8 cellular contexts compared by ENCODE assay signal in the genomic region with DNA sequence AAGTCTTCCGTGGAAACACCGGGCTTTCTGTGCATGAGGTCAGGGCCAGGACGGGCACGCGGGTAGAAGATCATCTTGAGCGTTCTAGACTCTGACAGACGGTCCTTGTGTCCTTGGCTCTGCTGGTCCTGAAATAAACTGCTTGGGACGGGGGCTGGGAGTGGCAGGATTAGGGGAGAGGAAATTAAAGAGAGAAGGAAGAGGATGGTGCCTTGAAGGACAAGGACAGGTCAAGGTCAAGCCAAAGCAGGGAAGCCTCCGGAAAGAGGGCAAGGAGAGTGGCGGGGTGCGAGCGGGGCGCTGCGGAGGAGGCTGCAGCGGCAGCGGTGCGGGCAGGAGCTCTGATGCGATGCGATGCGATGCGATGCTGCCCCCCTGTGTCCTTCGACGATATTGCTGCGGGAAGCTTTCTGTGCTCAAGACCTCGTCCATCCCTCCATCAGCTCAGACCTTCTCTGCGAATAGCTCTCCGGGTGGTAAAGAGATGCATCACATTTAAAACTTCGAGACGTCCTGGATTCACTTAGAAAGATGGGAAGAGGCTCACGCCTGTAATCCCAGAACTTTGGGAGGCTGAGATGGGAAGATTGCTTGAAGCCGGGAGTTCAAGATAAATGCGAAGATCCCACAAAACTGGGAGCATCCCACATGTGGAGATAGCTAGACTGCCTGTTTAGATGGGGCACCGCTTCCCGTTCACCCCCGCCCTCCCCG.
DNase-seq lines count a peak whose midpoint lies in the region; ATAC-seq and TF ChIP-seq lines count a peak whose summit lies in the region.

No MANE protein-coding gene starts in this region.

- intact Hi-C loops in heart left ventricle (cut with DNase I) = no loop called here

- H3K9me3 ChIP-seq in heart left ventricle = no peaks in the 10 kb centered on the region

- H3K4me3 Mint-ChIP-seq in activated T-cell treated with anti-CD3 and anti-CD28 coated beads, Interleukin-2, amount 50 U/mL, for 4 hours = no peak overlapping the region

- no peak overlapping the region for H3K4me3 ChIP-seq in heart left ventricle

- TF ChIP-seq CTCF in heart left ventricle (IDR thresholded peaks at IDR 0.05) = peak in 10 of 12 donors; percentile 26 to 59 (median 52)

- no peaks in the 10 kb centered on the region for H3K4me1 ChIP-seq in heart left ventricle

- WGBS in heart left ventricle, 4 donors = 10 to 14% (median 13%) methylated on average over 36 of the region's 36 CpGs

- H3K27ac ChIP-seq in heart left ventricle = no peak overlapping the region

- H3K27me3 ChIP-seq in heart left ventricle = peaks cover 0 to 66% (median 11%) of the 10 kb centered on the region in 9 donors

- DNase-seq in NCI-H1436 (lab: John Stamatoyannopoulos, UW) = peak; percentile 44
- no peak for DNase-seq in NCI-H1436 treated with DMSO at 0.1 percent for 48 hours (lab: John Stamatoyannopoulos, UW)
- DNase-seq in NCI-H2196 (lab: John Stamatoyannopoulos, UW; ENCODE audit: unreplicated experiment) = peak; percentile 76
- DNase-seq in activated T-cell treated with anti-CD3 and anti-CD28 coated beads, Interleukin-2, amount 50 U/mL, for 4 hours = no peak
- DNase-seq in heart left ventricle = no peak
- DNase-seq in retina = peak; percentile 90

- H3K4me1 Mint-ChIP-seq in activated T-cell treated with anti-CD3 and anti-CD28 coated beads, Interleukin-2, amount 50 U/mL, for 4 hours (ENCODE audit: low read depth) = no peaks in the 10 kb centered on the region

- ATAC-seq in HG02870 (IDR thresholded peaks at IDR 0.05; ENCODE audit: unreplicated experiment) = peak; percentile 65
- peak; percentile 61 to 69 for ATAC-seq in activated T-cell treated with anti-CD3 and anti-CD28 coated beads, Interleukin-2, amount 50 U/mL, for 4 hours
- peak in 1 of 4 donors; percentile 50 for ATAC-seq in heart left ventricle
- ATAC-seq in GM18873 (IDR thresholded peaks at IDR 0.05; ENCODE audit: low FRiP score, unreplicated experiment) = no peak

- no peaks in the 10 kb centered on the region for H3K36me3 Mint-ChIP-seq in activated T-cell treated with anti-CD3 and anti-CD28 coated beads, Interleukin-2, amount 50 U/mL, for 4 hours (ENCODE audit: insufficient read depth)

- no peak for TF ChIP-seq POLR2A in heart left ventricle (IDR thresholded peaks at IDR 0.05)

- H3K27me3 Mint-ChIP-seq in activated T-cell treated with anti-CD3 and anti-CD28 coated beads, Interleukin-2, amount 50 U/mL, for 4 hours (ENCODE audit: low read depth) = peaks cover 10% of the 10 kb centered on the region

- no peaks in the 10 kb centered on the region for H3K9me3 Mint-ChIP-seq in activated T-cell treated with anti-CD3 and anti-CD28 coated beads, Interleukin-2, amount 50 U/mL, for 4 hours

- no peaks in the 10 kb centered on the region for H3K36me3 ChIP-seq in heart left ventricle

Comparison
In these comparisons a context has a peak if more than half of its experiments do, and no peak if none do; other contexts are left out.
1. DNase-seq: peak in NCI-H1436 (single experiment), NCI-H2196 (single experiment) and retina (single experiment); none in NCI-H1436 treated with DMSO at 0.1 percent for 48 hours (single experiment), activated T-cell treated with anti-CD3 and anti-CD28 coated beads, Interleukin-2, amount 50 U/mL, for 4 hours (single experiment) and heart left ventricle (0 of 5).